In the genomic region with DNA sequence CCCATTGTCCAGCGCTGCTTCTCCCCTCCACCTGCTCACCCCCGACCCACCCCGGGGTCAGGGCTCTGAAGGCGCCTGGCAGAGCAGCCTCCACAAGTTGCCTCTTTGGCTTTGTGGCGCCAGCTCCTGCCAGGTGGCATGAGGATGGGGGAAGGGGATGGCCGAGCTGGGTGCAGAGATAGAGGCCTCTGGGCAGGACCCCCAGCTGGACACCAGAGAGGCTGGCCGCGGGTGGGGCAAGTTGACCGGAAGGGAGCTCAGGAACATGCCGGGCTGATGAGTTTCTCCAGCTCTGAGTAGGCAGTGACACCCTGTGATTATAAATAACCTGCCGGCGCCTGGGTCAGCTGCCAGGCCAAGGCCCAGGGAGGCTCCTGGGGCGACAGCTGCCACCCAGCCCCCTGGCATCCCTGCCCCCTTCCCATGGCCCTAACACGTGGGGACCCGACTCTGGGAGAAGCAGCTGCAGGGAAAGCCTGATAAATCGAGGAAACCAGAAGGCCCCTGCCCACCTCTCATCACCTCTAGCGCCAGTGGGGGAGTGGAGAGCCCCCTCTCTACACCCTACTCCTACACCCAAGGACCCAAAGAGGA, we compare ENCODE assay signal across 8 cellular contexts. TPM values are rescaled to one million over a fixed set of nuclear protein-coding genes. Genes with fewer than 3 reads are reported as not detected.
DNase-seq lines count a peak whose midpoint lies in the region; ATAC-seq and TF ChIP-seq lines count a peak whose summit lies in the region.

No MANE protein-coding gene starts in this region.

- 28 to 33% methylated on average over 5 to 16 of the region's 17 CpGs for WGBS in endodermal cell (ENCODE audit: insufficient coverage in 1 of 2, insufficient read length in 1 of 2), 2 experiments

- H3K27me3 Mint-ChIP-seq in endodermal cell (ENCODE audit: insufficient read depth) (peaks cover 55% of the 10 kb centered on the region), neural crest cell (ENCODE audit: low read depth) (peaks cover 67% of the 10 kb centered on the region)

- no peak for ATAC-seq in GM19328 (IDR thresholded peaks at IDR 0.05; ENCODE audit: unreplicated experiment)

- H3K36me3 ChIP-seq in endodermal cell (ENCODE audit: control insufficient read depth, insufficient read depth, low read length), result no peaks in the 10 kb centered on the region

- no peak overlapping the region for H3K9ac ChIP-seq in endodermal cell (ENCODE audit: extremely low read depth, low read length, poor library complexity, severe bottlenecking)

- H3K9me3 ChIP-seq in endodermal cell (ENCODE audit: control insufficient read depth, low read length), result peaks cover 8% of the 10 kb centered on the region

- DNase-seq in EH (ENCODE audit: low read depth) (peak; percentile 44), NCI-H146 treated with DMSO at 0.1 percent for 48 hours (lab: John Stamatoyannopoulos, UW; ENCODE audit: unreplicated experiment) (peak; percentile 60), endodermal cell (peak; percentile 62), neural crest cell (ENCODE audit: low read depth, low spot score) (no peak), SKM-1 treated with dmso at 0.1 percent for 144 hours (lab: John Stamatoyannopoulos, UW; ENCODE audit: unreplicated experiment) (no peak)
- DNase-seq in stimulated activated CD4-positive, alpha-beta T cell treated with anti-CD3 and anti-CD28 coated beads, Interleukin-4, amount 100 ng/mL, for 1 hour, result no peak
- DNase-seq in activated CD4-positive, alpha-beta T cell treated with anti-CD3 and anti-CD28 coated beads for 1 hour, result no peak

- H3K4me3 ChIP-seq in endodermal cell (ENCODE audit: low read length), result peak overlapping the region; percentile 58

- H3K4me3 Mint-ChIP-seq in endodermal cell, result peak overlapping the region; percentile 50
- peak overlapping the region; percentile 23 for H3K4me3 Mint-ChIP-seq in neural crest cell

- H3K4me1 Mint-ChIP-seq in endodermal cell, result no peaks in the 10 kb centered on the region
- peaks cover 4% of the 10 kb centered on the region for H3K4me1 Mint-ChIP-seq in neural crest cell

- H3K27me3 ChIP-seq in endodermal cell (ENCODE audit: control insufficient read depth, insufficient read depth, low read length, poor library complexity, severe bottlenecking), result peaks cover 50% of the 10 kb centered on the region

- no peaks in the 10 kb centered on the region for H3K4me1 ChIP-seq in endodermal cell (ENCODE audit: control insufficient read depth, insufficient read depth, low read length)

- H3K27ac Mint-ChIP-seq in endodermal cell, result no peak overlapping the region
- H3K27ac Mint-ChIP-seq in neural crest cell (ENCODE audit: unreplicated experiment), result no peak overlapping the region

- TF ChIP-seq CTCF in endodermal cell (conservative IDR thresholded peaks at IDR 0.05) (no peak), neural crest cell (conservative IDR thresholded peaks at IDR 0.05) (no peak)

- H3K36me3 Mint-ChIP-seq in endodermal cell (ENCODE audit: low read depth) (no peaks in the 10 kb centered on the region), neural crest cell (ENCODE audit: low read depth) (no peaks in the 10 kb centered on the region)

- no peak overlapping the region for H3K27ac ChIP-seq in endodermal cell (ENCODE audit: low read depth, low read length)

- peaks cover 11% of the 10 kb centered on the region for H3K9me3 Mint-ChIP-seq in endodermal cell
- H3K9me3 Mint-ChIP-seq in neural crest cell, result no peaks in the 10 kb centered on the region

RNA-seq across cellular contexts. Expression of gene P2RX5, which starts 0.7 kb away (rescaled TPM):
- total RNA-seq in endodermal cell (under 1 TPM; 0.46 to 0.57 TPM), neural crest cell (0.61 and 1.6 TPM in 2 replicates)
- 0.36 TPM for polyA plus RNA-seq in endodermal cell (2013, experiment 1 of 2)
- polyA plus RNA-seq in endodermal cell (2013, experiment 2 of 2), result 0.46 TPM

RNA-seq across cellular contexts. Expression of gene EMC6, which starts 26.6 kb away (rescaled TPM):
- total RNA-seq in endodermal cell, result 10 to 100 TPM; 59.4 to 69.5 TPM
- 77.3 TPM for polyA plus RNA-seq in endodermal cell (2013, experiment 1 of 2)
- 68.2 TPM for polyA plus RNA-seq in endodermal cell (2013, experiment 2 of 2)
- 53.4 and 54.5 TPM in 2 replicates for total RNA-seq in neural crest cell

RNA-seq across cellular contexts. Expression of gene TAX1BP3, which starts 26.8 kb away (rescaled TPM):
- total RNA-seq in endodermal cell (10 to 100 TPM; 69.6 to 86.8 TPM), neural crest cell (58.2 and 65.8 TPM in 2 replicates)
- 68.5 TPM for polyA plus RNA-seq in endodermal cell (2013, experiment 1 of 2)
- polyA plus RNA-seq in endodermal cell (2013, experiment 2 of 2), result 73.9 TPM

RNA-seq across cellular contexts. Expression of gene HASPIN, which starts 28.5 kb away (rescaled TPM):
- total RNA-seq in endodermal cell (10 to 100 TPM; 14.7 to 24.6 TPM), neural crest cell (22.9 and 24.9 TPM in 2 replicates)
- polyA plus RNA-seq in endodermal cell (2013, experiment 1 of 2), result 11.6 TPM
- 11.9 TPM for polyA plus RNA-seq in endodermal cell (2013, experiment 2 of 2)

RNA-seq across cellular contexts. Expression of gene CTNS, which starts 58.7 kb away (rescaled TPM):
- 10 to 100 TPM; 17.2 to 18.8 TPM for total RNA-seq in endodermal cell
- 16.9 TPM for polyA plus RNA-seq in endodermal cell (2013, experiment 1 of 2)
- polyA plus RNA-seq in endodermal cell (2013, experiment 2 of 2), result 14.1 TPM
- total RNA-seq in neural crest cell, result 17.4 and 18.6 TPM in 2 replicates

Comparison
In these comparisons a context has a peak if more than half of its experiments do, and no peak if none do; other contexts are left out.
1. DNase-seq: peak in EH (single experiment), NCI-H146 treated with DMSO at 0.1 percent for 48 hours (single experiment) and endodermal cell (single experiment); none in neural crest cell (single experiment), SKM-1 treated with dmso at 0.1 percent for 144 hours (single experiment), stimulated activated CD4-positive, alpha-beta T cell treated with anti-CD3 and anti-CD28 coated beads, Interleukin-4, amount 100 ng/mL, for 1 hour (single experiment) and activated CD4-positive, alpha-beta T cell treated with anti-CD3 and anti-CD28 coated beads for 1 hour (single experiment).